Comparison of ENCODE assay signal across 8 cellular contexts in the genomic region with DNA sequence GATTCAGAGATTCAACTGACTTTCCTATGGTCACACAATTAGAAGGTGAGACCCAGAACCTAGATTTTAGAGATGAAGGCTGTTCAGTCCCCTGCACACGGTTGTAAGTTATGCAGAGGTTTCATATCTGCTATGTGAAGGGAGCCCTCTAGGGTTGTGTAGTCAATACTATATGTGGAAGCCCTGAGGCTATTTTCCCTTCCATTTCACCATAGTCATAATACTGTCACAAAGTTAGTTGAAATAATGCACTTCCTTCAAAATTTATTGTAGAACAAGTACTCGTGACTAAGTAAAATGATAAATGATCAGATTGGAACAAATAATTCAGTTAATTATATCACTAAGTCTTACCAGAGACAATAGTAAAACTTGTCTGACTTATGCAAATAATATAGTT. TPM values are rescaled to one million over a fixed set of nuclear protein-coding genes. Genes with fewer than 3 reads are reported as not detected.
A peak's percentile ranks its signal among the peaks of the same experiment; 100 is the strongest.
DNase-seq lines count a peak whose midpoint lies in the region; ATAC-seq and TF ChIP-seq lines count a peak whose summit lies in the region.

No MANE protein-coding gene starts in this region.

- POLR2A ChIA-PET in RWPE1 (lab: Yijun Ruan, JAX; ENCODE audit: low non-redundant PET), result no interaction called here

- H3K4me3 Mint-ChIP-seq in osteocyte (ENCODE audit: unreplicated experiment), result no peak overlapping the region
- no peak overlapping the region for H3K4me3 Mint-ChIP-seq in natural killer cell treated with Interleukin-12 subunit alpha and Interleukin-12 subunit beta and Interleukin-15 and Interleukin-18, amount 100 ng/mL, for 72 hours

- no peaks in the 10 kb centered on the region for H3K79me2 ChIP-seq in DND-41 (ENCODE audit: insufficient read depth, low read length)

- no peaks in the 10 kb centered on the region for H3K27me3 Mint-ChIP-seq in osteocyte (ENCODE audit: unreplicated experiment)
- peaks cover 0 to 3% of the 10 kb centered on the region in 2 donors for H3K27me3 Mint-ChIP-seq in natural killer cell treated with Interleukin-12 subunit alpha and Interleukin-12 subunit beta and Interleukin-15 and Interleukin-18, amount 100 ng/mL, for 72 hours

- no peaks in the 10 kb centered on the region for H3K9me3 ChIP-seq in DND-41 (ENCODE audit: insufficient read depth, low read length, severe bottlenecking)

- no peaks in the 10 kb centered on the region for H3K36me3 ChIP-seq in DND-41 (ENCODE audit: insufficient read depth, low read length)

- H2AFZ ChIP-seq in DND-41 (ENCODE audit: low read depth, low read length), result no peak overlapping the region

- H3K4me1 ChIP-seq in DND-41 (ENCODE audit: insufficient read depth, low read length), result no peaks in the 10 kb centered on the region

- H3K9ac ChIP-seq in DND-41 (ENCODE audit: low read depth, low read length), result no peak overlapping the region

- DNase-seq in DND-41 (no peak), astrocyte of the hippocampus (ENCODE audit: low read depth, low spot score) (peak; percentile 27), osteocyte (ENCODE audit: extremely low spot score, unreplicated experiment) (no peak), RWPE1 (ENCODE audit: low spot score) (no peak), SKM-1 (lab: John Stamatoyannopoulos, UW; ENCODE audit: unreplicated experiment) (no peak)
- DNase-seq in natural killer cell treated with Interleukin-12 subunit alpha and Interleukin-12 subunit beta and Interleukin-15 and Interleukin-18, amount 100 ng/mL, for 72 hours (ENCODE audit: low spot score), result no peak

- TF ChIP-seq CTCF in DND-41 (IDR thresholded peaks at IDR 0.05; ENCODE audit: borderline replicate concordance, extremely low read depth, low read length, poor library complexity, severe bottlenecking) (peak; percentile 11), osteocyte (IDR thresholded peaks at IDR 0.05) (peak; percentile 19), RWPE1 (conservative IDR thresholded peaks at IDR 0.05; ENCODE audit: low read depth) (no peak)

- no peaks in the 10 kb centered on the region for H4K20me1 ChIP-seq in DND-41 (ENCODE audit: insufficient read depth, low read length)

- H3K27ac ChIP-seq in DND-41 (ENCODE audit: low read length), result no peak overlapping the region
- H3K27ac ChIP-seq in RWPE1, result no peak overlapping the region

- CTCF ChIA-PET in RWPE1 (lab: Yijun Ruan, JAX), result no interaction called here

- peaks cover 5% of the 10 kb centered on the region for H3K36me3 Mint-ChIP-seq in osteocyte (ENCODE audit: unreplicated experiment)
- no peaks in the 10 kb centered on the region for H3K36me3 Mint-ChIP-seq in natural killer cell treated with Interleukin-12 subunit alpha and Interleukin-12 subunit beta and Interleukin-15 and Interleukin-18, amount 100 ng/mL, for 72 hours

- no peak overlapping the region for H3K4me3 ChIP-seq in DND-41 (ENCODE audit: low read depth in 1 of 2, low read length in 2 of 2)

- no peaks in the 10 kb centered on the region for H3K27me3 ChIP-seq in DND-41 (ENCODE audit: insufficient read depth, low read length, poor library complexity)

- H3K27ac Mint-ChIP-seq in osteocyte (ENCODE audit: unreplicated experiment), result no peak overlapping the region
- H3K27ac Mint-ChIP-seq in natural killer cell treated with Interleukin-12 subunit alpha and Interleukin-12 subunit beta and Interleukin-15 and Interleukin-18, amount 100 ng/mL, for 72 hours, result no peak overlapping the region

- H3K4me2 ChIP-seq in DND-41 (ENCODE audit: insufficient read depth, low read length), result no peak overlapping the region

- peaks cover 4% of the 10 kb centered on the region for H3K9me3 Mint-ChIP-seq in osteocyte (ENCODE audit: unreplicated experiment)
- no peaks in the 10 kb centered on the region for H3K9me3 Mint-ChIP-seq in natural killer cell treated with Interleukin-12 subunit alpha and Interleukin-12 subunit beta and Interleukin-15 and Interleukin-18, amount 100 ng/mL, for 72 hours

- peaks cover 6% of the 10 kb centered on the region for H3K4me1 Mint-ChIP-seq in osteocyte (ENCODE audit: unreplicated experiment)
- H3K4me1 Mint-ChIP-seq in natural killer cell treated with Interleukin-12 subunit alpha and Interleukin-12 subunit beta and Interleukin-15 and Interleukin-18, amount 100 ng/mL, for 72 hours (ENCODE audit: low read depth in 2 of 2), result no peaks in the 10 kb centered on the region

- ATAC-seq in DND-41 (ENCODE audit: insufficient read depth, low read depth) (peak; percentile 48; the same call in 1 of the 3 replicates), GM19397 (IDR thresholded peaks at IDR 0.05; ENCODE audit: unreplicated experiment) (peak; percentile 74), HG03432 (IDR thresholded peaks at IDR 0.05; ENCODE audit: unreplicated experiment) (peak; percentile 94)
- ATAC-seq in natural killer cell treated with Interleukin-12 subunit alpha and Interleukin-12 subunit beta and Interleukin-15 and Interleukin-18, amount 100 ng/mL, for 72 hours, result no peak

RNA-seq across cellular contexts. Expression of gene ENDOD1, which starts 48.8 kb away (rescaled TPM):
- 91.6 and 98.0 TPM in 2 replicates for total RNA-seq in osteocyte
- 1 to 10 TPM; 8.4 to 9.3 TPM for total RNA-seq in natural killer cell treated with Interleukin-12 subunit alpha and Interleukin-12 subunit beta and Interleukin-15 and Interleukin-18, amount 100 ng/mL, for 72 hours

Comparison
In these comparisons a context has a peak if more than half of its experiments do, and no peak if none do; other contexts are left out.
1. ATAC-seq: peak in DND-41 (single experiment), GM19397 (single experiment) and HG03432 (single experiment); none in natural killer cell treated with Interleukin-12 subunit alpha and Interleukin-12 subunit beta and Interleukin-15 and Interleukin-18, amount 100 ng/mL, for 72 hours (0 of 2).